Comparison of ENCODE assay signal across 11 cellular contexts in genomic region chr11:12280838-12281565, GRCh38.
DNase-seq lines count a peak whose midpoint lies in the region; ATAC-seq, FAIRE-seq and TF ChIP-seq lines count a peak whose summit lies in the region.
"Had no signal": no experiment of that assay in that cellular context is flagged by ENCODE, and none has a peak within 500 bp of the region (broad histone marks: within the 10 kb centered on the region; RNA-seq: fewer than 3 reads in every experiment).

No MANE protein-coding gene starts in this region.

- FAIRE-seq in kidney (lab: Jason Lieb, UNC), result no peak

- no peaks in the 10 kb centered on the region for H3K9me3 ChIP-seq in kidney (ENCODE audit: control insufficient read depth in 1 of 2, low read length in 2 of 2)
- H3K9me3 ChIP-seq: gastrocnemius medialis had no signal

- intact Hi-C loops in kidney (cut with DNase I), result loop anchor here (5.0 kb wide), 1 partner anchor 234 kb away; no protein-coding TSS in a partner anchor

- peak; percentile 37 for DNase-seq in activated CD4-positive, alpha-beta T cell treated with anti-CD3 and anti-CD28 coated beads for 48 hours
- no peak for DNase-seq in activated CD4-positive, alpha-beta T cell treated with anti-CD3 and anti-CD28 coated beads, Interleukin-2, amount 50 U/mL, for 1 hour
- DNase-seq in activated CD4-positive, alpha-beta memory T cell treated with anti-CD3 and anti-CD28 coated beads, Interleukin-2, amount 10 ng/mL, durations not matched to agents 7 days and 5 days, result peak; percentile 9
- DNase-seq in kidney (peak; percentile 65), Ammon's horn (ENCODE audit: low spot score) (no peak), A172 (ENCODE audit: low spot score) (no peak)
- peak; percentile 21 for DNase-seq in stimulated activated naive CD8-positive, alpha-beta T cell treated with anti-CD3 and anti-CD28 coated beads, Interleukin-15, Interleukin-2, amounts not matched to agents 100 U/mL and 50 U/mL, for 24 hours
- DNase-seq: NCI-H510A had no signal

- no peak overlapping the region for H3K27ac Mint-ChIP-seq in activated CD4-positive, alpha-beta memory T cell treated with anti-CD3 and anti-CD28 coated beads, Interleukin-2, amount 10 ng/mL, durations not matched to agents 7 days and 5 days

- H3K4me1 ChIP-seq in kidney (ENCODE audit: control insufficient read depth in 1 of 2, insufficient read depth in 1 of 2, low read depth in 1 of 2, low read length in 2 of 2), result no peaks in the 10 kb centered on the region
- H3K4me1 ChIP-seq: gastrocnemius medialis had no signal

- no peak overlapping the region for H3K27ac ChIP-seq in kidney (ENCODE audit: low read depth in 2 of 2, low read length in 2 of 2)
- H3K27ac ChIP-seq: gastrocnemius medialis, WERI-Rb-1 had no signal

- no peak overlapping the region for H3K4me3 ChIP-seq in kidney (ENCODE audit: low read length in 2 of 2)
- H3K4me3 ChIP-seq: gastrocnemius medialis had no signal

- CTCF ChIA-PET in activated CD4-positive, alpha-beta memory T cell treated with anti-CD3 and anti-CD28 coated beads, Interleukin-2, amount 10 ng/mL, durations not matched to agents 7 days and 5 days (lab: Charles Lee), result interaction anchor here (0.7 to 9.5 kb wide), 38 partner anchors 9 to 1143 kb away, joined by 3 to 212 read pairs (median 4); no protein-coding TSS in a partner anchor

- H3K4me3 Mint-ChIP-seq in activated CD4-positive, alpha-beta memory T cell treated with anti-CD3 and anti-CD28 coated beads, Interleukin-2, amount 10 ng/mL, durations not matched to agents 7 days and 5 days, result no peak overlapping the region

- H3K4me1 Mint-ChIP-seq in activated CD4-positive, alpha-beta memory T cell treated with anti-CD3 and anti-CD28 coated beads, Interleukin-2, amount 10 ng/mL, durations not matched to agents 7 days and 5 days, result peaks cover 2% of the 10 kb centered on the region

- peak; percentile 67 for ATAC-seq in stimulated activated naive CD8-positive, alpha-beta T cell treated with anti-CD3 and anti-CD28 coated beads, Interleukin-15, Interleukin-2, amounts not matched to agents 100 U/mL and 50 U/mL, for 24 hours
- no peak for ATAC-seq in HG03565 (IDR thresholded peaks at IDR 0.05; ENCODE audit: unreplicated experiment)

- POLR2A ChIA-PET in activated CD4-positive, alpha-beta memory T cell treated with anti-CD3 and anti-CD28 coated beads, Interleukin-2, amount 10 ng/mL, durations not matched to agents 7 days and 5 days (lab: Charles Lee), result interaction anchor here (0.9 to 1.5 kb wide), 6 partner anchors 8 to 230 kb away, joined by 3 to 4 read pairs (median 4); no protein-coding TSS in a partner anchor

- no peaks in the 10 kb centered on the region for H3K36me3 ChIP-seq in kidney (ENCODE audit: control insufficient read depth in 1 of 2, insufficient read depth in 2 of 2, low read length in 2 of 2)
- H3K36me3 ChIP-seq: gastrocnemius medialis, WERI-Rb-1 had no signal

- H3K36me3 Mint-ChIP-seq in activated CD4-positive, alpha-beta memory T cell treated with anti-CD3 and anti-CD28 coated beads, Interleukin-2, amount 10 ng/mL, durations not matched to agents 7 days and 5 days (ENCODE audit: low read depth), result no peaks in the 10 kb centered on the region

- H3K27me3 Mint-ChIP-seq in activated CD4-positive, alpha-beta memory T cell treated with anti-CD3 and anti-CD28 coated beads, Interleukin-2, amount 10 ng/mL, durations not matched to agents 7 days and 5 days, result no peaks in the 10 kb centered on the region

- no peaks in the 10 kb centered on the region for H3K9me3 Mint-ChIP-seq in activated CD4-positive, alpha-beta memory T cell treated with anti-CD3 and anti-CD28 coated beads, Interleukin-2, amount 10 ng/mL, durations not matched to agents 7 days and 5 days

- TF ChIP-seq CTCF in kidney (IDR thresholded peaks at IDR 0.05; ENCODE audit: borderline replicate concordance, extremely low read depth, insufficient read depth), result no peak

- H3K9ac ChIP-seq in kidney (ENCODE audit: low read length in 2 of 2), result no peak overlapping the region

Comparison
In these comparisons a context has a peak if more than half of its experiments do, and no peak if none do; other contexts are left out.
1. DNase-seq: peak in activated CD4-positive, alpha-beta T cell treated with anti-CD3 and anti-CD28 coated beads for 48 hours (single experiment), activated CD4-positive, alpha-beta memory T cell treated with anti-CD3 and anti-CD28 coated beads, Interleukin-2, amount 10 ng/mL, durations not matched to agents 7 days and 5 days (single experiment), kidney (single experiment) and stimulated activated naive CD8-positive, alpha-beta T cell treated with anti-CD3 and anti-CD28 coated beads, Interleukin-15, Interleukin-2, amounts not matched to agents 100 U/mL and 50 U/mL, for 24 hours (single experiment); none in activated CD4-positive, alpha-beta T cell treated with anti-CD3 and anti-CD28 coated beads, Interleukin-2, amount 50 U/mL, for 1 hour (single experiment), Ammon's horn (single experiment) and A172 (single experiment).